ENCODE assay signal across 2 cellular contexts in the genomic region with DNA sequence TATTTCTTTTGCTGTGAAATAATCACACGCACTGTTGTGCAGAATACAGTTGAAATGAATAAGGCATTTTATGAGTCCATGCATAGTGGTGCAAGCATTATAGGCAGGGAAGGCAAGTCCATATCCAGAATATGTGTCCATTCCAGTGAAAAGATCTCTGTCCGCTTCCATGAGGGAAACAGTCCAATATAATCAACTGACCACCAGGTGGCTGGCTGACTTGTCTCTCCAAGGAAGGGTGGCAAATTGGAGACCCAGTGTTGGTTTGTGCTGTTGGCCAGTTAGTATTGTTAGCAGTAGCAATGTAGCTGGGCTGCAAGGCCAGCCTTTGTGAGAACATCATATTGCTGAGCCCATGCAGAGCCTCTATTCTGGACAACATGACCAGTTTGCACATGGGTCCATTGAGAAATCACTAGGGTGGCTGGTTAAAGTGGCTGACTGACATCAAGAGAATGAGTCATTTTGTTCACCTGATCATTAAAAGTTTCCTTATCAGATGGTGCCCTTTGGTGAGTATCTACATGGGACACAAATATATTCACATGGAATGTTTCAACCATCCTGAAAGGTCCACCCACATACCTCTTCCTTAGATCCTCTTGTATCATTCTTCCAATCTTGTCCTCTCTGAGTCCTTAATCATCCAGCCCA.
A peak's percentile ranks its signal among the peaks of the same experiment; 100 is the strongest.
TF ChIP-seq lines count a peak whose summit lies in the region.

No MANE protein-coding gene starts in this region.

TF ChIP-seq in GM23338, 12 proteins besides CTCF, POLR2A, EP300 and RAD21:
- TF ChIP-seq NANOG (IDR thresholded peaks at IDR 0.05; ENCODE audit: borderline replicate concordance) (no peak), STAT1 (IDR thresholded peaks at IDR 0.05; ENCODE audit: unreplicated experiment) (no peak), ZNF114 (CRISPR knock-in tag; IDR thresholded peaks at IDR 0.05) (no peak), ZNF331 (CRISPR knock-in tag; IDR thresholded peaks at IDR 0.05; ENCODE audit: low read depth) (no peak), EZH2phosphoT487 (IDR thresholded peaks at IDR 0.05; ENCODE audit: unreplicated experiment) (no peak), CREB1 (CRISPR knock-in tag; IDR thresholded peaks at IDR 0.05; ENCODE audit: low read depth) (no peak), POLR2AphosphoS5 (IDR thresholded peaks at IDR 0.05; ENCODE audit: low read depth) (no peak), JUNB (IDR thresholded peaks at IDR 0.05; ENCODE audit: unreplicated experiment) (no peak)
- TF ChIP-seq, protein P1, sequence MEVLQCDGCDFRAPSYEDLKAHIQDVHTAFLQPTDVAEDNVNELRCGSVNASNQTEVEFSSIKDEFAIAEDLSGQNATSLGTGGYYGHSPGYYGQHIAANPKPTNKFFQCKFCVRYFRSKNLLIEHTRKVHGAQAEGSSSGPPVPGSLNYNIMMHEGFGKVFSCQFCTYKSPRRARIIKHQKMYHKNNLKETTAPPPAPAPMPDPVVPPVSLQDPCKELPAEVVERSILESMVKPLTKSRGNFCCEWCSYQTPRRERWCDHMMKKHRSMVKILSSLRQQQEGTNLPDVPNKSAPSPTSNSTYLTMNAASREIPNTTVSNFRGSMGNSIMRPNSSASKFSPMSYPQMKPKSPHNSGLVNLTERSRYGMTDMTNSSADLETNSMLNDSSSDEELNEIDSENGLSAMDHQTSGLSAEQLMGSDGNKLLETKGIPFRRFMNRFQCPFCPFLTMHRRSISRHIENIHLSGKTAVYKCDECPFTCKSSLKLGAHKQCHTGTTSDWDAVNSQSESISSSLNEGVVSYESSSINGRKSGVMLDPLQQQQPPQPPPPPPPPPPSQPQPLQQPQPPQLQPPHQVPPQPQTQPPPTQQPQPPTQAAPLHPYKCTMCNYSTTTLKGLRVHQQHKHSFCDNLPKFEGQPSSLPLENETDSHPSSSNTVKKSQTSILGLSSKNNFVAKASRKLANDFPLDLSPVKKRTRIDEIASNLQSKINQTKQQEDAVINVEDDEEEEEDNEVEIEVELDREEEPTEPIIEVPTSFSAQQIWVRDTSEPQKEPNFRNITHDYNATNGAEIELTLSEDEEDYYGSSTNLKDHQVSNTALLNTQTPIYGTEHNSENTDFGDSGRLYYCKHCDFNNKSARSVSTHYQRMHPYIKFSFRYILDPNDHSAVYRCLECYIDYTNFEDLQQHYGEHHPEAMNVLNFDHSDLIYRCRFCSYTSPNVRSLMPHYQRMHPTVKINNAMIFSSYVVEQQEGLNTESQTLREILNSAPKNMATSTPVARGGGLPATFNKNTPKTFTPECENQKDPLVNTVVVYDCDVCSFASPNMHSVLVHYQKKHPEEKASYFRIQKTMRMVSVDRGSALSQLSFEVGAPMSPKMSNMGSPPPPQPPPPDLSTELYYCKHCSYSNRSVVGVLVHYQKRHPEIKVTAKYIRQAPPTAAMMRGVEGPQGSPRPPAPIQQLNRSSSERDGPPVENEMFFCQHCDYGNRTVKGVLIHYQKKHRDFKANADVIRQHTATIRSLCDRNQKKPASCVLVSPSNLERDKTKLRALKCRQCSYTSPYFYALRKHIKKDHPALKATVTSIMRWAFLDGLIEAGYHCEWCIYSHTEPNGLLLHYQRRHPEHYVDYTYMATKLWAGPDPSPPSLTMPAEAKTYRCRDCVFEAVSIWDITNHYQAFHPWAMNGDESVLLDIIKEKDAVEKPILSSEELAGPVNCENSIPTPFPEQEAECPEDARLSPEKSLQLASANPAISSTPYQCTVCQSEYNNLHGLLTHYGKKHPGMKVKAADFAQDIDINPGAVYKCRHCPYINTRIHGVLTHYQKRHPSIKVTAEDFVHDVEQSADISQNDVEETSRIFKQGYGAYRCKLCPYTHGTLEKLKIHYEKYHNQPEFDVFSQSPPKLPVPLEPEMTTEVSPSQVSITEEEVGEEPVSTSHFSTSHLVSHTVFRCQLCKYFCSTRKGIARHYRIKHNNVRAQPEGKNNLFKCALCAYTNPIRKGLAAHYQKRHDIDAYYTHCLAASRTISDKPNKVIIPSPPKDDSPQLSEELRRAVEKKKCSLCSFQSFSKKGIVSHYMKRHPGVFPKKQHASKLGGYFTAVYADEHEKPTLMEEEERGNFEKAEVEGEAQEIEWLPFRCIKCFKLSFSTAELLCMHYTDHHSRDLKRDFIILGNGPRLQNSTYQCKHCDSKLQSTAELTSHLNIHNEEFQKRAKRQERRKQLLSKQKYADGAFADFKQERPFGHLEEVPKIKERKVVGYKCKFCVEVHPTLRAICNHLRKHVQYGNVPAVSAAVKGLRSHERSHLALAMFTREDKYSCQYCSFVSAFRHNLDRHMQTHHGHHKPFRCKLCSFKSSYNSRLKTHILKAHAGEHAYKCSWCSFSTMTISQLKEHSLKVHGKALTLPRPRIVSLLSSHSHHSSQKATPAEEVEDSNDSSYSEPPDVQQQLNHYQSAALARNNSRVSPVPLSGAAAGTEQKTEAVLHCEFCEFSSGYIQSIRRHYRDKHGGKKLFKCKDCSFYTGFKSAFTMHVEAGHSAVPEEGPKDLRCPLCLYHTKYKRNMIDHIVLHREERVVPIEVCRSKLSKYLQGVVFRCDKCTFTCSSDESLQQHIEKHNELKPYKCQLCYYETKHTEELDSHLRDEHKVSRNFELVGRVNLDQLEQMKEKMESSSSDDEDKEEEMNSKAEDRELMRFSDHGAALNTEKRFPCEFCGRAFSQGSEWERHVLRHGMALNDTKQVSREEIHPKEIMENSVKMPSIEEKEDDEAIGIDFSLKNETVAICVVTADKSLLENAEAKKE (CRISPR knock-in tag; IDR thresholded peaks at IDR 0.05): no peak
- TF ChIP-seq, protein P2, sequence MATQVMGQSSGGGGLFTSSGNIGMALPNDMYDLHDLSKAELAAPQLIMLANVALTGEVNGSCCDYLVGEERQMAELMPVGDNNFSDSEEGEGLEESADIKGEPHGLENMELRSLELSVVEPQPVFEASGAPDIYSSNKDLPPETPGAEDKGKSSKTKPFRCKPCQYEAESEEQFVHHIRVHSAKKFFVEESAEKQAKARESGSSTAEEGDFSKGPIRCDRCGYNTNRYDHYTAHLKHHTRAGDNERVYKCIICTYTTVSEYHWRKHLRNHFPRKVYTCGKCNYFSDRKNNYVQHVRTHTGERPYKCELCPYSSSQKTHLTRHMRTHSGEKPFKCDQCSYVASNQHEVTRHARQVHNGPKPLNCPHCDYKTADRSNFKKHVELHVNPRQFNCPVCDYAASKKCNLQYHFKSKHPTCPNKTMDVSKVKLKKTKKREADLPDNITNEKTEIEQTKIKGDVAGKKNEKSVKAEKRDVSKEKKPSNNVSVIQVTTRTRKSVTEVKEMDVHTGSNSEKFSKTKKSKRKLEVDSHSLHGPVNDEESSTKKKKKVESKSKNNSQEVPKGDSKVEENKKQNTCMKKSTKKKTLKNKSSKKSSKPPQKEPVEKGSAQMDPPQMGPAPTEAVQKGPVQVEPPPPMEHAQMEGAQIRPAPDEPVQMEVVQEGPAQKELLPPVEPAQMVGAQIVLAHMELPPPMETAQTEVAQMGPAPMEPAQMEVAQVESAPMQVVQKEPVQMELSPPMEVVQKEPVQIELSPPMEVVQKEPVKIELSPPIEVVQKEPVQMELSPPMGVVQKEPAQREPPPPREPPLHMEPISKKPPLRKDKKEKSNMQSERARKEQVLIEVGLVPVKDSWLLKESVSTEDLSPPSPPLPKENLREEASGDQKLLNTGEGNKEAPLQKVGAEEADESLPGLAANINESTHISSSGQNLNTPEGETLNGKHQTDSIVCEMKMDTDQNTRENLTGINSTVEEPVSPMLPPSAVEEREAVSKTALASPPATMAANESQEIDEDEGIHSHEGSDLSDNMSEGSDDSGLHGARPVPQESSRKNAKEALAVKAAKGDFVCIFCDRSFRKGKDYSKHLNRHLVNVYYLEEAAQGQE (IDR thresholded peaks at IDR 0.05; ENCODE audit: unreplicated experiment): no peak
TF ChIP-seq in GM23338: peak in this region for 0.

TF ChIP-seq in K562, 482 proteins besides CTCF, POLR2A, EP300 and RAD21 (continued from another document):
- TF ChIP-seq ZNF551 (CRISPR knock-in tag; IDR thresholded peaks at IDR 0.05): no peak
- TF ChIP-seq ARID2 (IDR thresholded peaks at IDR 0.05): no peak
- TF ChIP-seq FOSL1 (tag; conservative IDR thresholded peaks at IDR 0.05): peak; percentile 53; the same call in 1 of the 2 replicates
- no peak for TF ChIP-seq FOS (IDR thresholded peaks at IDR 0.05; ENCODE audit: extremely low read depth, insufficient read length)
- no peak for TF ChIP-seq RFX7 (CRISPR knock-in tag; IDR thresholded peaks at IDR 0.05)
